Comparison of ENCODE assay signal across 8 cellular contexts in the genomic region with DNA sequence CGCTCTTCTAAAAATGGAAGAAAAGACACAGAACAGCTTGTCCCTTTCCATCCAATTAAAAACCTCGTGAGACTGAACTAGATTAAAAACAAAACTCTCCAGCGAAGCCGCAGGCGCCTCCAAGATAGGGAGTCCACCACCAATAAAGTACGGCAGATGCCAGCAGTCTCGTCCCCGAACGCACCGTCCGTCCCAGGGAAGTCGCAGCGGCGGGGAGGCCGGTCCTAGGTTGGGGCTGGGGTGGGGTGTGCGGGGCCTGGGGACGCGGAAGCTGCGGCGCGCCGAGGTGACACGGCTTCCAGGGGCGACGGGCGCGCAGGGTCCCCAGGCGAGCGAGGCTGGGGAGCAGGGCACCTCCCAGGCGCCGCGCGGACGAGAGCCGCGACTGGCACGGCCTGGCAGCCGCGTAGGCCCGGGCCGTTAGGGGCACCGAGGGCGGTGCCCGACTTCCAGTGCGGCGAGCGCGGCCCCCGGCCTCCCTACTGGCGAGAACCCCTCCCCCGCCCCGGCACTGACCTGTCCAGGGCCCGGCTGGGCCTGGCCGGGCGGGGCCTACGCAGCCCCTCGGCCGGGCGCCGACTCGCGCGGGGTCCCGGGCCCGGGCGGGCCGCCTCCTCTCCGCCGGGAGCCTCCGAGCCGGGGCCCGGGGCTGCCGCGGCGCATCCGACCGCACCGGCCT. TPM values are rescaled to one million over a fixed set of nuclear protein-coding genes. Genes with fewer than 3 reads are reported as not detected.
DNase-seq lines count a peak whose midpoint lies in the region; ATAC-seq and TF ChIP-seq lines count a peak whose summit lies in the region.

No MANE protein-coding gene starts in this region.

- H3K4me3 ChIP-seq in dorsolateral prefrontal cortex: peak overlapping the region; percentile 54 to 96 (median 83)

- intact Hi-C loops in dorsolateral prefrontal cortex (cut with DNase I): loop anchor here in 1 of 2 donors (5.0 kb wide), 2 partner anchors 92 to 123 kb away; a partner anchor contains a TSS

- ATAC-seq in GM21526 (IDR thresholded peaks at IDR 0.05; ENCODE audit: low FRiP score, unreplicated experiment): peak; percentile 34

- peaks cover 19 to 34% (median 24%) of the 10 kb centered on the region in 3 donors for H3K4me1 Mint-ChIP-seq in IgD-negative memory B cell

- DNase-seq in EL (peak; percentile 50), dorsolateral prefrontal cortex (peak in 4 of 10 donors; percentile 47 to 63 (median 52)), midbrain (lab: John Stamatoyannopoulos, UW) (peak; percentile 57), dedifferentiated amniotic fluid mesenchymal stem cell (ENCODE audit: extremely low spot score) (no peak)
- DNase-seq in activated CD4-positive, alpha-beta T cell treated with anti-CD3 and anti-CD28 coated beads for 48 hours: peak; percentile 64
- peak; percentile 59 for DNase-seq in stimulated activated CD8-positive, alpha-beta memory T cell treated with anti-CD3 and anti-CD28 coated beads, Interleukin-4, amount 100 ng/mL, for 48 hours

- peak overlapping the region; percentile 84 to 99 (median 97) for H3K27ac ChIP-seq in dorsolateral prefrontal cortex

- H3K27me3 Mint-ChIP-seq in IgD-negative memory B cell: no peaks in the 10 kb centered on the region

- peak overlapping the region in 2 of 3 donors; percentile 59 to 67 for H3K27ac Mint-ChIP-seq in IgD-negative memory B cell

- TF ChIP-seq CTCF in dorsolateral prefrontal cortex (IDR thresholded peaks at IDR 0.05 in 54 of 56, conservative IDR thresholded peaks at IDR 0.05 in 2 of 56; ENCODE audit: low read depth in 1 of 56, partially characterized antibody in 56 of 56): peak in 1 of 56 donors; percentile 12

- no peaks in the 10 kb centered on the region for H3K27me3 ChIP-seq in dorsolateral prefrontal cortex

- peak overlapping the region; percentile 75 to 97 (median 94) for H3K4me3 Mint-ChIP-seq in IgD-negative memory B cell

- no peaks in the 10 kb centered on the region for H3K36me3 Mint-ChIP-seq in IgD-negative memory B cell

- H3K9me3 Mint-ChIP-seq in IgD-negative memory B cell: no peaks in the 10 kb centered on the region

RNA-seq across cellular contexts. Expression of a gene that starts 28.3 kb away (rescaled TPM):
- not detected for polyA plus RNA-seq in IgD-negative memory B cell
- under 1 TPM in 10 of 120 experiments, not detected in 110; 0.35 to 0.76 (median 0.60) TPM for total RNA-seq in dorsolateral prefrontal cortex
